In genomic region chr13:41848435-41849255, GRCh38 we compare ENCODE assay signal across 15 cellular contexts.
A peak's percentile ranks its signal among the peaks of the same experiment; 100 is the strongest.
DNase-seq lines count a peak whose midpoint lies in the region; ATAC-seq and TF ChIP-seq lines count a peak whose summit lies in the region.
"Had no signal": no experiment of that assay in that cellular context is flagged by ENCODE, and none has a peak within 500 bp of the region (broad histone marks: within the 10 kb centered on the region; RNA-seq: fewer than 3 reads in every experiment).

No MANE protein-coding gene starts in this region.

- H3K9me3 Mint-ChIP-seq in activated naive CD8-positive, alpha-beta T cell treated with anti-CD3 and anti-CD28 coated beads, Interleukin-2, amount 10 ng/mL, durations not matched to agents 7 days and 5 days, result peaks cover 4% of the 10 kb centered on the region
- H3K9me3 Mint-ChIP-seq in activated naive CD8-positive, alpha-beta T cell treated with anti-CD3 and anti-CD28 coated beads, Interleukin-2, amount 50 U/mL, for 24 hours, result no peaks in the 10 kb centered on the region
- peaks cover 0 to 3% (median 0%) of the 10 kb centered on the region in 9 donors for H3K9me3 Mint-ChIP-seq in naive thymus-derived CD8-positive, alpha-beta T cell
- H3K9me3 Mint-ChIP-seq in activated naive CD4-positive, alpha-beta T cell treated with anti-CD3 and anti-CD28 coated beads, Interleukin-2, amount 50 U/mL, for 72 hours, result peaks cover 0 to 4% of the 10 kb centered on the region in 2 donors

- H3K4me1 Mint-ChIP-seq in activated naive CD8-positive, alpha-beta T cell treated with anti-CD3 and anti-CD28 coated beads, Interleukin-2, amount 10 ng/mL, durations not matched to agents 7 days and 5 days, result no peaks in the 10 kb centered on the region
- no peaks in the 10 kb centered on the region for H3K4me1 Mint-ChIP-seq in activated naive CD8-positive, alpha-beta T cell treated with anti-CD3 and anti-CD28 coated beads, Interleukin-2, amount 50 U/mL, for 24 hours
- H3K4me1 Mint-ChIP-seq in naive thymus-derived CD8-positive, alpha-beta T cell, result peaks cover 0 to 3% (median 0%) of the 10 kb centered on the region in 4 donors

- POLR2A ChIA-PET in activated naive CD8-positive, alpha-beta T cell treated with anti-CD3 and anti-CD28 coated beads, Interleukin-2, amount 10 ng/mL, durations not matched to agents 7 days and 5 days (lab: Charles Lee), result no interaction called here
- POLR2A ChIA-PET in naive thymus-derived CD8-positive, alpha-beta T cell (lab: Charles Lee), result no interaction called here

- no peak for DNase-seq in activated naive CD8-positive, alpha-beta T cell treated with anti-CD3 and anti-CD28 coated beads, Interleukin-2, amount 10 ng/mL, durations not matched to agents 7 days and 5 days
- DNase-seq in activated naive CD8-positive, alpha-beta T cell treated with anti-CD3 and anti-CD28 coated beads, Interleukin-2, amount 50 U/mL, for 24 hours, result no peak
- DNase-seq in amniotic epithelial cell (ENCODE audit: low read depth) (peak; percentile 29), heart right ventricle (no peak), stromal cell of bone marrow (ENCODE audit: low read depth) (peak; percentile 68)
- DNase-seq in naive thymus-derived CD8-positive, alpha-beta T cell, result no peak
- no peak for DNase-seq in activated naive CD4-positive, alpha-beta T cell treated with anti-CD3 and anti-CD28 coated beads, Interleukin-2, amount 50 U/mL, for 72 hours (ENCODE audit: low spot score in 2 of 2)
- DNase-seq: amygdala, midbrain, NCI-H1048, NCI-H774, T-helper 1 cell had no signal

- H3K27ac Mint-ChIP-seq in activated naive CD8-positive, alpha-beta T cell treated with anti-CD3 and anti-CD28 coated beads, Interleukin-2, amount 10 ng/mL, durations not matched to agents 7 days and 5 days, result peak overlapping the region; percentile 4
- H3K27ac Mint-ChIP-seq in activated naive CD8-positive, alpha-beta T cell treated with anti-CD3 and anti-CD28 coated beads, Interleukin-2, amount 50 U/mL, for 24 hours, result no peak overlapping the region
- no peak overlapping the region for H3K27ac Mint-ChIP-seq in naive thymus-derived CD8-positive, alpha-beta T cell
- H3K27ac Mint-ChIP-seq in activated naive CD4-positive, alpha-beta T cell treated with anti-CD3 and anti-CD28 coated beads, Interleukin-2, amount 50 U/mL, for 72 hours, result no peak overlapping the region
- H3K27ac Mint-ChIP-seq: B cell had no signal

- H3K36me3 ChIP-seq in heart right ventricle, result peaks cover 0 to 27% (median 0%) of the 10 kb centered on the region in 9 donors

- peaks cover 0 to 11% (median 0%) of the 10 kb centered on the region in 11 donors for H3K9me3 ChIP-seq in heart right ventricle

- 63 to 73% methylated on average over 2 of the region's 2 CpGs for WGBS in heart right ventricle, 2 donors

- no peak overlapping the region for H3K4me3 ChIP-seq in heart right ventricle
- H3K4me3 ChIP-seq: skin epidermis had no signal

- ATAC-seq in activated naive CD8-positive, alpha-beta T cell treated with anti-CD3 and anti-CD28 coated beads, Interleukin-2, amount 10 ng/mL, durations not matched to agents 7 days and 5 days (ENCODE audit: low read depth), result no peak
- no peak for ATAC-seq in activated naive CD8-positive, alpha-beta T cell treated with anti-CD3 and anti-CD28 coated beads, Interleukin-2, amount 50 U/mL, for 24 hours
- ATAC-seq in heart right ventricle (peak in 6 of 8 donors; percentile 38 to 72 (median 62)), HG03469 (IDR thresholded peaks at IDR 0.05; ENCODE audit: unreplicated experiment) (no peak)
- ATAC-seq in naive thymus-derived CD8-positive, alpha-beta T cell, result no peak
- ATAC-seq in activated naive CD4-positive, alpha-beta T cell treated with anti-CD3 and anti-CD28 coated beads, Interleukin-2, amount 50 U/mL, for 72 hours, result no peak

- intact Hi-C loops in heart right ventricle (cut with DNase I), result loop anchor here in 1 of 10 donors (5.0 kb wide), 1 partner anchor 176 kb away; no protein-coding TSS in a partner anchor

- H3K4me1 ChIP-seq in heart right ventricle, result peaks cover 3 to 17% (median 8%) of the 10 kb centered on the region in 9 donors

- peak overlapping the region in 6 of 10 donors; percentile 4 to 70 (median 36) for H3K27ac ChIP-seq in heart right ventricle
- H3K27ac ChIP-seq: skin epidermis had no signal

- H3K4me3 Mint-ChIP-seq in activated naive CD8-positive, alpha-beta T cell treated with anti-CD3 and anti-CD28 coated beads, Interleukin-2, amount 10 ng/mL, durations not matched to agents 7 days and 5 days, result no peak overlapping the region
- H3K4me3 Mint-ChIP-seq in activated naive CD8-positive, alpha-beta T cell treated with anti-CD3 and anti-CD28 coated beads, Interleukin-2, amount 50 U/mL, for 24 hours, result no peak overlapping the region
- H3K4me3 Mint-ChIP-seq in naive thymus-derived CD8-positive, alpha-beta T cell, result no peak overlapping the region
- H3K4me3 Mint-ChIP-seq: B cell had no signal

- peaks cover 44% of the 10 kb centered on the region for H3K36me3 Mint-ChIP-seq in activated naive CD8-positive, alpha-beta T cell treated with anti-CD3 and anti-CD28 coated beads, Interleukin-2, amount 10 ng/mL, durations not matched to agents 7 days and 5 days
- H3K36me3 Mint-ChIP-seq in activated naive CD8-positive, alpha-beta T cell treated with anti-CD3 and anti-CD28 coated beads, Interleukin-2, amount 50 U/mL, for 24 hours (ENCODE audit: low read depth), result peaks cover 43% of the 10 kb centered on the region
- peaks cover 9 to 61% (median 36%) of the 10 kb centered on the region in 3 donors for H3K36me3 Mint-ChIP-seq in naive thymus-derived CD8-positive, alpha-beta T cell
- peaks cover 4 to 26% of the 10 kb centered on the region in 2 donors for H3K36me3 Mint-ChIP-seq in activated naive CD4-positive, alpha-beta T cell treated with anti-CD3 and anti-CD28 coated beads, Interleukin-2, amount 50 U/mL, for 72 hours

- H3K27me3 ChIP-seq in heart right ventricle, result no peaks in the 10 kb centered on the region

- peak in 4 of 9 donors; percentile 10 to 50 (median 42) for TF ChIP-seq CTCF in heart right ventricle (IDR thresholded peaks at IDR 0.05)

- peaks cover 2% of the 10 kb centered on the region for H3K27me3 Mint-ChIP-seq in activated naive CD8-positive, alpha-beta T cell treated with anti-CD3 and anti-CD28 coated beads, Interleukin-2, amount 10 ng/mL, durations not matched to agents 7 days and 5 days
- H3K27me3 Mint-ChIP-seq in activated naive CD8-positive, alpha-beta T cell treated with anti-CD3 and anti-CD28 coated beads, Interleukin-2, amount 50 U/mL, for 24 hours, result no peaks in the 10 kb centered on the region
- H3K27me3 Mint-ChIP-seq in naive thymus-derived CD8-positive, alpha-beta T cell, result no peaks in the 10 kb centered on the region
- H3K27me3 Mint-ChIP-seq: B cell had no signal

Comparison
In these comparisons a context has a peak if more than half of its experiments do, and no peak if none do; other contexts are left out.
1. ATAC-seq: peak in heart right ventricle (6 of 8); none in activated naive CD8-positive, alpha-beta T cell treated with anti-CD3 and anti-CD28 coated beads, Interleukin-2, amount 10 ng/mL, durations not matched to agents 7 days and 5 days (single experiment), activated naive CD8-positive, alpha-beta T cell treated with anti-CD3 and anti-CD28 coated beads, Interleukin-2, amount 50 U/mL, for 24 hours (single experiment), HG03469 (single experiment), naive thymus-derived CD8-positive, alpha-beta T cell (0 of 2) and activated naive CD4-positive, alpha-beta T cell treated with anti-CD3 and anti-CD28 coated beads, Interleukin-2, amount 50 U/mL, for 72 hours (0 of 2).
2. DNase-seq: peak in amniotic epithelial cell (single experiment) and stromal cell of bone marrow (single experiment); none in activated naive CD8-positive, alpha-beta T cell treated with anti-CD3 and anti-CD28 coated beads, Interleukin-2, amount 10 ng/mL, durations not matched to agents 7 days and 5 days (single experiment), activated naive CD8-positive, alpha-beta T cell treated with anti-CD3 and anti-CD28 coated beads, Interleukin-2, amount 50 U/mL, for 24 hours (single experiment), heart right ventricle (0 of 2), naive thymus-derived CD8-positive, alpha-beta T cell (0 of 10) and activated naive CD4-positive, alpha-beta T cell treated with anti-CD3 and anti-CD28 coated beads, Interleukin-2, amount 50 U/mL, for 72 hours (0 of 2).